18 cellular contexts compared by ENCODE assay signal in the genomic region with DNA sequence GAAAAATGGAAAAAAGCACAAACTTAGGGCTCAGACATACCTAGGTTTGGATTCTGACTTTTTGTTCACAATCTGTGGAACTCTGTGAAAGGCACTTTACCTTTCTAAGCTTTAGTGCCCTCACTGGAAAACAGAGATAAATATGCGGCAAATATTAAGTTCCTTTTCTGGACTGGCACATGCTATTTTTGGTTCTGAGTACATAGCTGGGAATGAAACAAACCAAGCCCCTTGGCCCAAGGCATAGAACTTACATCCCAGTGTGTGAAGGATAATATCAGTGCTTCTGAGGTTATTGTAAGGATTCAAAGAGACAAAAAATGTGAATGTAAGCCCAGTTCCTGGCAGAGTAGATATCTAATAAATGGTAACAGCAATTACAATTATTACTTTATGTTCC.
A peak's percentile ranks its signal among the peaks of the same experiment; 100 is the strongest.
DNase-seq lines count a peak whose midpoint lies in the region; ATAC-seq and TF ChIP-seq lines count a peak whose summit lies in the region.
"Had no signal": no experiment of that assay in that cellular context is flagged by ENCODE, and none has a peak within 500 bp of the region (broad histone marks: within the 10 kb centered on the region; RNA-seq: fewer than 3 reads in every experiment).

No MANE protein-coding gene starts in this region.

- no peaks in the 10 kb centered on the region for H3K27me3 Mint-ChIP-seq in type B pancreatic cell
- H3K27me3 Mint-ChIP-seq: stimulated activated naive CD8-positive, alpha-beta T cell treated with anti-CD3 and anti-CD28 coated beads, Interleukin-15, Interleukin-2, amounts not matched to agents 100 ng/mL and 50 ng/mL, for 24 hours had no signal

- ATAC-seq in Right ventricle myocardium superior (ENCODE audit: poor library complexity) (peak; percentile 58), HG02763 (IDR thresholded peaks at IDR 0.05; ENCODE audit: unreplicated experiment) (no peak), HG03025 (IDR thresholded peaks at IDR 0.05; ENCODE audit: low FRiP score, unreplicated experiment) (no peak)
- no peak for ATAC-seq in activated naive CD4-positive, alpha-beta T cell treated with anti-CD3 and anti-CD28 coated beads, Interleukin-2, amount 50 U/mL, for 72 hours

- H3K4me1 ChIP-seq in SJSA1 (replicated peaks) (peaks cover 41% of the 10 kb centered on the region), osteoblast (ENCODE audit: insufficient read depth, low read length) (peaks cover 49% of the 10 kb centered on the region)

- no peaks in the 10 kb centered on the region for H3K79me2 ChIP-seq in osteoblast (ENCODE audit: insufficient read depth, low read length)

- H3K27ac ChIP-seq in SJSA1 (peak overlapping the region; percentile 90), osteoblast (ENCODE audit: low read depth, low read length) (peak overlapping the region; percentile 92)
- H3K27ac ChIP-seq: KMS-11 had no signal

- H4K20me1 ChIP-seq in osteoblast (ENCODE audit: insufficient read depth, low read length), result no peaks in the 10 kb centered on the region

- H3K36me3 Mint-ChIP-seq in type B pancreatic cell, result no peaks in the 10 kb centered on the region
- H3K36me3 Mint-ChIP-seq in activated naive CD4-positive, alpha-beta T cell treated with anti-CD3 and anti-CD28 coated beads, Interleukin-2, amount 50 U/mL, for 72 hours, result peaks cover 0 to 5% of the 10 kb centered on the region in 2 donors

- H3K4me3 ChIP-seq in SJSA1 (no peak overlapping the region), osteoblast (ENCODE audit: insufficient read depth, low read length) (peak overlapping the region; percentile 17)

- H3K9me3 ChIP-seq in SJSA1 (replicated peaks), result no peaks in the 10 kb centered on the region
- peaks cover 2% of the 10 kb centered on the region for H3K9me3 ChIP-seq in osteoblast (ENCODE audit: low read depth, low read length)

- no peak for TF ChIP-seq CTCF in osteoblast (IDR thresholded peaks at IDR 0.05; ENCODE audit: extremely low read depth, low read depth, low read length)
- TF ChIP-seq CTCF in type B pancreatic cell (conservative IDR thresholded peaks at IDR 0.05), result no peak

- H3K27me3 ChIP-seq in SJSA1 (replicated peaks), result no peaks in the 10 kb centered on the region
- no peaks in the 10 kb centered on the region for H3K27me3 ChIP-seq in osteoblast (ENCODE audit: insufficient read depth, low read length)

- H3K9me3 Mint-ChIP-seq in type B pancreatic cell, result peaks cover 13% of the 10 kb centered on the region
- H3K9me3 Mint-ChIP-seq in activated naive CD4-positive, alpha-beta T cell treated with anti-CD3 and anti-CD28 coated beads, Interleukin-2, amount 50 U/mL, for 72 hours, result peaks cover 6 to 19% of the 10 kb centered on the region in 2 donors

- peak overlapping the region; percentile 59 for H3K4me2 ChIP-seq in osteoblast (ENCODE audit: insufficient read depth, low read length)
- H3K4me2 ChIP-seq: KMS-11 had no signal

- intact Hi-C loops in Right ventricle myocardium superior (cut with DNase I), result loop anchor here (5.0 to 10.0 kb wide), 2 partner anchors 111 to 149 kb away; no protein-coding TSS in a partner anchor

- H3K27ac Mint-ChIP-seq in type B pancreatic cell, result peak overlapping the region; percentile 27
- no peak overlapping the region for H3K27ac Mint-ChIP-seq in activated naive CD4-positive, alpha-beta T cell treated with anti-CD3 and anti-CD28 coated beads, Interleukin-2, amount 50 U/mL, for 72 hours
- H3K27ac Mint-ChIP-seq: B cell; stimulated activated naive CD8-positive, alpha-beta T cell treated with anti-CD3 and anti-CD28 coated beads, Interleukin-15, Interleukin-2, amounts not matched to agents 100 ng/mL and 50 ng/mL, for 24 hours had no signal

- H3K36me3 ChIP-seq in SJSA1 (no peaks in the 10 kb centered on the region), osteoblast (ENCODE audit: insufficient read depth, low read length) (no peaks in the 10 kb centered on the region)

- no peak overlapping the region for H3K4me3 Mint-ChIP-seq in type B pancreatic cell
- H3K4me3 Mint-ChIP-seq: B cell; stimulated activated naive CD8-positive, alpha-beta T cell treated with anti-CD3 and anti-CD28 coated beads, Interleukin-15, Interleukin-2, amounts not matched to agents 100 ng/mL and 50 ng/mL, for 24 hours had no signal

- no peak for DNase-seq in SJSA1 (ENCODE audit: low read depth in 1 of 2, low spot score in 2 of 2)
- no peak for DNase-seq in Right ventricle myocardium superior
- peak; percentile 19 for DNase-seq in osteoblast (ENCODE audit: insufficient read length, low spot score, missing footprints)
- DNase-seq in type B pancreatic cell (ENCODE audit: extremely low spot score, unreplicated experiment), result no peak
- DNase-seq in SW480 (ENCODE audit: low spot score), result no peak
- DNase-seq in activated naive CD4-positive, alpha-beta T cell treated with anti-CD3 and anti-CD28 coated beads, Interleukin-2, amount 50 U/mL, for 72 hours (ENCODE audit: low spot score in 2 of 2), result no peak
- DNase-seq: activated naive CD4-positive, alpha-beta T cell treated with Interleukin-2 at 50 U/mL for 16 hours; effector CD4-positive, alpha-beta T cell; midbrain; NCI-H1105; NK-92 treated with Interleukin-12 subunit alpha and Interleukin-12 subunit beta, amount 100 ng/mL, for 24 hours; stimulated activated CD4-positive, alpha-beta T cell treated with anti-CD3 and anti-CD28 coated beads, Interleukin-15, amount 100 ng/mL, for 24 hours; T-helper 9 cell had no signal

- peak overlapping the region; percentile 5 for H2AFZ ChIP-seq in osteoblast (ENCODE audit: low read length)

- peaks cover 32% of the 10 kb centered on the region for H3K4me1 Mint-ChIP-seq in type B pancreatic cell (ENCODE audit: unreplicated experiment)
- H3K4me1 Mint-ChIP-seq: B cell had no signal
